8 cellular contexts compared by ENCODE assay signal in the genomic region with DNA sequence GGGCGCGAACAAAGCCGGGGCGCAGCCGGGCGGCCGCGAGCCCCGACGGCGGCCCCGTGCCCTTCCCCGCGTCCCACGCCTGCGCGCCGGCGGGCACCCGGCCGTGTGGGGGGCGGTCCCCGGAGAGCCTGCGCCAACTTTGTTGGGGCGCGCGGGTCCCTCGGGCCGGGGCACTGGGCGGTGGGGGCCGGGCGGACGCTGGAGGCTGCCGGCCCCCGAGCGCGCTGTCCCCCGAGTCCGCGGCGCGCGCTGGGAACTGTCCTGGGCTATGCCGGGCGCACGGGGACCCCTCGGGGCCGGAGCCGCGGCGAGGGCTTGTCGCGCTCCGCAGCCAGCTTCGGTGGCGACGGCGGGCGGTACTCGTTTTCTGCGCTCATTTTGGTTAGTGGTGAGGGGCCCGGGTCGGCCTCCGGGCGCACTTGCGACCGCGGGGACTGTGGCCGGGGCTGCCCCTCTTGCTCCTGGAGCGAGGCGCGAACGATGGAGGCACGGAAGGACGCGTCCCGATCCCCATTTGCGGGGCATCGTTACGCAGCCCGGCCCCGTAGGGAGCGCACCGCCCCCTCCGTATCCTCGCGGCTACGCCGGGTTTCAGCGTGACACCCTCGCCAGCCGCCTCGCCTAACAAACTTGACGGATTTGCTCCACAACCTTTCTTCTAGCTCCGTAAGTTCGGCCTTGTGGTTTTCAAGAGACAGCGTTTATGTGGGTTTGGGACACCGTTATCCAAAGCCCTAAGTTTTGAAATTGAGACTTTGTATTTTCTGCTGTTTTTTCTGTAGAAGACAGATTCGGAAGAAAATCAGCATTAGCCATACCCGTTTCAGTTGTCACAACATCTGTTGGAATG. TPM values are rescaled to one million over a fixed set of nuclear protein-coding genes. Genes with fewer than 3 reads are reported as not detected.
DNase-seq lines count a peak whose midpoint lies in the region; TF ChIP-seq lines count a peak whose summit lies in the region.

No MANE protein-coding gene starts in this region.

- H3K4me1 ChIP-seq in mucosa of stomach (ENCODE audit: control insufficient read depth, insufficient read depth, low read length) = peaks cover 19% of the 10 kb centered on the region

- H3K4me3 Mint-ChIP-seq in activated CD4-positive, alpha-beta memory T cell treated with anti-CD3 and anti-CD28 coated beads, Interleukin-2, amount 10 ng/mL, durations not matched to agents 7 days and 5 days = peak overlapping the region; percentile 78

- TF ChIP-seq CTCF in HFF-Myc (IDR thresholded peaks at IDR 0.05; ENCODE audit: low read depth, low read length, missing control alignments) (no peak), epithelial cell of esophagus (IDR thresholded peaks at IDR 0.05; ENCODE audit: insufficient read depth, low read depth, low read length, missing control alignments) (peak; percentile 5)

- H3K27me3 Mint-ChIP-seq in activated CD4-positive, alpha-beta memory T cell treated with anti-CD3 and anti-CD28 coated beads, Interleukin-2, amount 10 ng/mL, durations not matched to agents 7 days and 5 days = no peaks in the 10 kb centered on the region

- H3K9ac ChIP-seq in mucosa of stomach (ENCODE audit: low read length) = peak overlapping the region; percentile 55

- H3K4me3 ChIP-seq in HFF-Myc (replicated peaks; ENCODE audit: low read depth, low read length) (peak overlapping the region; percentile 77), epithelial cell of esophagus (ENCODE audit: low read length) (peak overlapping the region; percentile 61), mucosa of stomach (ENCODE audit: low read length) (no peak overlapping the region)

- peak overlapping the region; percentile 85 for H3K27ac ChIP-seq in substantia nigra (ENCODE audit: low read depth, low read length, poor library complexity, severe bottlenecking)

- H3K9me3 Mint-ChIP-seq in activated CD4-positive, alpha-beta memory T cell treated with anti-CD3 and anti-CD28 coated beads, Interleukin-2, amount 10 ng/mL, durations not matched to agents 7 days and 5 days = no peaks in the 10 kb centered on the region

- peaks cover 50% of the 10 kb centered on the region for H3K4me1 Mint-ChIP-seq in activated CD4-positive, alpha-beta memory T cell treated with anti-CD3 and anti-CD28 coated beads, Interleukin-2, amount 10 ng/mL, durations not matched to agents 7 days and 5 days

- CTCF ChIA-PET in activated CD4-positive, alpha-beta memory T cell treated with anti-CD3 and anti-CD28 coated beads, Interleukin-2, amount 10 ng/mL, durations not matched to agents 7 days and 5 days (lab: Charles Lee) = interaction anchor here (1.3 kb wide), 1 partner anchor 15 kb away, joined by 3 read pairs; no protein-coding TSS in a partner anchor

- H3K27ac Mint-ChIP-seq in activated CD4-positive, alpha-beta memory T cell treated with anti-CD3 and anti-CD28 coated beads, Interleukin-2, amount 10 ng/mL, durations not matched to agents 7 days and 5 days = peak overlapping the region; percentile 66

- peaks cover 35% of the 10 kb centered on the region for H3K36me3 Mint-ChIP-seq in activated CD4-positive, alpha-beta memory T cell treated with anti-CD3 and anti-CD28 coated beads, Interleukin-2, amount 10 ng/mL, durations not matched to agents 7 days and 5 days (ENCODE audit: low read depth)

- no peaks in the 10 kb centered on the region for H3K9me3 ChIP-seq in mucosa of stomach (ENCODE audit: control insufficient read depth, low read length)

- POLR2A ChIA-PET in activated CD4-positive, alpha-beta memory T cell treated with anti-CD3 and anti-CD28 coated beads, Interleukin-2, amount 10 ng/mL, durations not matched to agents 7 days and 5 days (lab: Charles Lee) = interaction anchor here (1.2 to 4.4 kb wide), 5 partner anchors 9 to 78 kb away, joined by 3 to 60 read pairs (median 21); partner anchors contain the start of genes LSM14B, MTG2 and TAF4

- H3K36me3 ChIP-seq in mucosa of stomach (ENCODE audit: control insufficient read depth, insufficient read depth, low read length) = no peaks in the 10 kb centered on the region

- no peaks in the 10 kb centered on the region for H3K27me3 ChIP-seq in mucosa of stomach (ENCODE audit: control insufficient read depth, insufficient read depth, low read length)

- DNase-seq in DMS153 (lab: John Stamatoyannopoulos, UW) (peak; percentile 11), DMS153 treated with DMSO at 0.1 percent for 48 hours (lab: John Stamatoyannopoulos, UW; ENCODE audit: unreplicated experiment) (no peak), HFF-Myc (ENCODE audit: extremely low read depth, low read depth) (no peak), NCI-H1092 (lab: John Stamatoyannopoulos, UW) (peak; percentile 24), epithelial cell of esophagus (ENCODE audit: low read depth) (peak; percentile 82), substantia nigra (lab: John Stamatoyannopoulos, UW) (peak in 16 of 49 donors; percentile 12 to 45 (median 26))
- peak; percentile 55 for DNase-seq in activated CD4-positive, alpha-beta memory T cell treated with anti-CD3 and anti-CD28 coated beads, Interleukin-2, amount 10 ng/mL, durations not matched to agents 7 days and 5 days

RNA-seq across cellular contexts. Expression of gene SS18L1, which starts 0.6 kb away (rescaled TPM):
- total RNA-seq in activated CD4-positive, alpha-beta memory T cell treated with anti-CD3 and anti-CD28 coated beads, Interleukin-2, amount 10 ng/mL, durations not matched to agents 7 days and 5 days = 10 to 100 TPM; 15.1 to 16.7 TPM

RNA-seq across cellular contexts. Expression of gene PSMA7, which starts 1.0 kb away (rescaled TPM):
- total RNA-seq in activated CD4-positive, alpha-beta memory T cell treated with anti-CD3 and anti-CD28 coated beads, Interleukin-2, amount 10 ng/mL, durations not matched to agents 7 days and 5 days = 100 to 1,000 TPM; 243 to 246 TPM

RNA-seq across cellular contexts. Expression of gene LSM14B, which starts 21.9 kb away (rescaled TPM):
- 10 to 100 TPM; 38.9 to 39.0 TPM for total RNA-seq in activated CD4-positive, alpha-beta memory T cell treated with anti-CD3 and anti-CD28 coated beads, Interleukin-2, amount 10 ng/mL, durations not matched to agents 7 days and 5 days

RNA-seq across cellular contexts. Expression of gene MTG2, which starts 38.6 kb away (rescaled TPM):
- 10 to 100 TPM; 25.6 to 27.2 TPM for total RNA-seq in activated CD4-positive, alpha-beta memory T cell treated with anti-CD3 and anti-CD28 coated beads, Interleukin-2, amount 10 ng/mL, durations not matched to agents 7 days and 5 days

Comparison
In these comparisons a context has a peak if more than half of its experiments do, and no peak if none do; other contexts are left out.
1. DNase-seq: peak in DMS153 (single experiment), NCI-H1092 (single experiment), activated CD4-positive, alpha-beta memory T cell treated with anti-CD3 and anti-CD28 coated beads, Interleukin-2, amount 10 ng/mL, durations not matched to agents 7 days and 5 days (single experiment) and epithelial cell of esophagus (single experiment); none in DMS153 treated with DMSO at 0.1 percent for 48 hours (single experiment) and HFF-Myc (single experiment).